Comparison of ENCODE assay signal across 17 cellular contexts in the genomic region with DNA sequence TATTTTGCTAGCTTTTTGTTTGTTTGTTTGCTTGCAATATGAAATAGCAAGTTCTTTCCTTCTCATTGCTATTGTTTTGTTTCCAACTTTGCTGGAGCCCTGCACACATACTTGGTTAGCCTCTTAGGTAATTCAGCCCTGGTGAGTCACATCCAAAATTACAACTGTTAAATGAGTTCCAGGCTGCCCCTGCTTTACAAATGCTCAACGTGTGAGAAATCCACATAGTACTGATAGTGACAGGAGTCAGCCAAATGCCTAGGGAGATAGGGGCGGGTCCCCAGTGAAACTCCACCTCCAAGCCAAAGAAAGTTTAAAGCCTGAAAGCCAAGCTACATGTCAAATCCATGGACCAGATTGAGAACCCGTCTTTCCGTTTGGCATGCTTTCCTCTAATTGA.
DNase-seq lines count a peak whose midpoint lies in the region; TF ChIP-seq lines count a peak whose summit lies in the region.
"Had no signal": no experiment of that assay in that cellular context is flagged by ENCODE, and none has a peak within 500 bp of the region (broad histone marks: within the 10 kb centered on the region; RNA-seq: fewer than 3 reads in every experiment).

No MANE protein-coding gene starts in this region.

- intact Hi-C loops in stomach (cut with DNase I; ENCODE audit: low total_unique reads): no loop called here

- no peak overlapping the region for H4K5ac ChIP-seq in mesendoderm (ENCODE audit: low read length)

- no peak overlapping the region for H3K4me2 ChIP-seq in mesendoderm (ENCODE audit: low read length)

- no peak overlapping the region for H4K8ac ChIP-seq in mesendoderm (ENCODE audit: low read depth, low read length)

- H3K4me3 ChIP-seq in mesendoderm (ENCODE audit: low read length) (no peak overlapping the region), stomach (no peak overlapping the region)

- H3K9ac ChIP-seq in mesendoderm (ENCODE audit: low read length): no peak overlapping the region
- H3K9ac ChIP-seq: parathyroid adenoma had no signal

- no peak overlapping the region for H2AK5ac ChIP-seq in mesendoderm (ENCODE audit: low read length)

- TF ChIP-seq CTCF in stomach (IDR thresholded peaks at IDR 0.05) (no peak), endothelial cell (IDR thresholded peaks at IDR 0.05; ENCODE audit: unreplicated experiment) (no peak)

- H3K27ac Mint-ChIP-seq in endothelial cell (ENCODE audit: unreplicated experiment): no peak overlapping the region

- H3K23ac ChIP-seq in mesendoderm (ENCODE audit: low read length): no peak overlapping the region

- no CpG with 5 or more reads among the region's 4 CpGs for WGBS in mesendoderm (ENCODE audit: extremely low coverage, insufficient coverage, low lambda C conversion rate)
- WGBS in stomach, 5 donors: 69 to 78% (median 76%) methylated on average over 4 of the region's 4 CpGs

- no peak for TF ChIP-seq EP300 in stomach (IDR thresholded peaks at IDR 0.05)

- no peak overlapping the region for H3K56ac ChIP-seq in mesendoderm (ENCODE audit: low read length)

- peaks cover 17% of the 10 kb centered on the region for H3K36me3 Mint-ChIP-seq in endothelial cell (ENCODE audit: low read depth, unreplicated experiment)

- H3K4me1 ChIP-seq in mesendoderm (ENCODE audit: control insufficient read depth, low read depth, low read length) (peaks cover 2% of the 10 kb centered on the region), stomach (peaks cover 9 to 21% (median 17%) of the 10 kb centered on the region in 4 donors)
- H3K4me1 ChIP-seq: parathyroid adenoma had no signal

- H3K27me3 Mint-ChIP-seq in endothelial cell (ENCODE audit: unreplicated experiment): peaks cover 12% of the 10 kb centered on the region

- H3K4me3 Mint-ChIP-seq in endothelial cell (ENCODE audit: unreplicated experiment): no peak overlapping the region
- H3K4me3 Mint-ChIP-seq: CD14-positive monocyte had no signal

- DNase-seq in EL (peak; percentile 64), NCI-H226 (peak; percentile 66), dedifferentiated amniotic fluid mesenchymal stem cell (ENCODE audit: extremely low spot score) (peak; percentile 68), mesendoderm (peak; percentile 58), NCI-H128 (lab: John Stamatoyannopoulos, UW; ENCODE audit: unreplicated experiment) (no peak), stomach (no peak), endothelial cell (ENCODE audit: low spot score) (no peak)
- DNase-seq in effector CD4-positive, alpha-beta T cell: no peak
- DNase-seq: DMS53; effector CD8-positive, alpha-beta T cell; head of caudate nucleus; NCI-H446 treated with DMSO at 0.1 percent for 48 hours; PC-3; stimulated activated CD4-positive, alpha-beta T cell treated with anti-CD3 and anti-CD28 coated beads, Interleukin-12 subunit alpha, Interleukin-12 subunit beta, amount 100 ng/mL, for 4 hours; SW 1271 had no signal

- H2BK120ac ChIP-seq in mesendoderm (ENCODE audit: low read depth, low read length): no peak overlapping the region

- H3K4ac ChIP-seq in mesendoderm (ENCODE audit: low read depth, low read length): no peak overlapping the region

- no peak overlapping the region for H3K27ac ChIP-seq in mesendoderm (ENCODE audit: low read depth, low read length)
- H3K27ac ChIP-seq in stomach: no peak overlapping the region
- H3K27ac ChIP-seq: parathyroid adenoma had no signal

- no peaks in the 10 kb centered on the region for H3K79me1 ChIP-seq in mesendoderm (ENCODE audit: low read length)

- no peak overlapping the region for H2BK15ac ChIP-seq in mesendoderm (replicated peaks; ENCODE audit: low read depth)

- no peaks in the 10 kb centered on the region for H3K27me3 ChIP-seq in mesendoderm (ENCODE audit: insufficient read depth, low read length, poor library complexity)
- H3K27me3 ChIP-seq in stomach: peaks cover 0 to 41% (median 26%) of the 10 kb centered on the region in 3 donors

- H3K18ac ChIP-seq in mesendoderm (ENCODE audit: low read length): no peak overlapping the region

- no peaks in the 10 kb centered on the region for H3K79me2 ChIP-seq in mesendoderm (ENCODE audit: control insufficient read depth, insufficient read depth, low read length)
- H3K79me2 ChIP-seq: parathyroid adenoma had no signal

- peaks cover 9% of the 10 kb centered on the region for H3K4me1 Mint-ChIP-seq in endothelial cell (ENCODE audit: unreplicated experiment)

- no peak for TF ChIP-seq POLR2A in stomach (IDR thresholded peaks at IDR 0.05)

- no peak overlapping the region for H2BK5ac ChIP-seq in mesendoderm (ENCODE audit: low read length)

- H3K9me3 ChIP-seq in stomach: peaks cover 0 to 5% (median 2%) of the 10 kb centered on the region in 4 donors

- no peaks in the 10 kb centered on the region for H3K9me3 Mint-ChIP-seq in endothelial cell (ENCODE audit: unreplicated experiment)

- H3K36me3 ChIP-seq in mesendoderm (ENCODE audit: control insufficient read depth, insufficient read depth, low read length) (no peaks in the 10 kb centered on the region), stomach (no peaks in the 10 kb centered on the region)

Comparison
In these comparisons a context has a peak if more than half of its experiments do, and no peak if none do; other contexts are left out.
1. DNase-seq: peak in EL (single experiment), NCI-H226 (single experiment), dedifferentiated amniotic fluid mesenchymal stem cell (single experiment) and mesendoderm (single experiment); none in effector CD4-positive, alpha-beta T cell (single experiment), NCI-H128 (single experiment), stomach (single experiment) and endothelial cell (single experiment).